ENCODE assay signal across 9 cellular contexts in the genomic region with DNA sequence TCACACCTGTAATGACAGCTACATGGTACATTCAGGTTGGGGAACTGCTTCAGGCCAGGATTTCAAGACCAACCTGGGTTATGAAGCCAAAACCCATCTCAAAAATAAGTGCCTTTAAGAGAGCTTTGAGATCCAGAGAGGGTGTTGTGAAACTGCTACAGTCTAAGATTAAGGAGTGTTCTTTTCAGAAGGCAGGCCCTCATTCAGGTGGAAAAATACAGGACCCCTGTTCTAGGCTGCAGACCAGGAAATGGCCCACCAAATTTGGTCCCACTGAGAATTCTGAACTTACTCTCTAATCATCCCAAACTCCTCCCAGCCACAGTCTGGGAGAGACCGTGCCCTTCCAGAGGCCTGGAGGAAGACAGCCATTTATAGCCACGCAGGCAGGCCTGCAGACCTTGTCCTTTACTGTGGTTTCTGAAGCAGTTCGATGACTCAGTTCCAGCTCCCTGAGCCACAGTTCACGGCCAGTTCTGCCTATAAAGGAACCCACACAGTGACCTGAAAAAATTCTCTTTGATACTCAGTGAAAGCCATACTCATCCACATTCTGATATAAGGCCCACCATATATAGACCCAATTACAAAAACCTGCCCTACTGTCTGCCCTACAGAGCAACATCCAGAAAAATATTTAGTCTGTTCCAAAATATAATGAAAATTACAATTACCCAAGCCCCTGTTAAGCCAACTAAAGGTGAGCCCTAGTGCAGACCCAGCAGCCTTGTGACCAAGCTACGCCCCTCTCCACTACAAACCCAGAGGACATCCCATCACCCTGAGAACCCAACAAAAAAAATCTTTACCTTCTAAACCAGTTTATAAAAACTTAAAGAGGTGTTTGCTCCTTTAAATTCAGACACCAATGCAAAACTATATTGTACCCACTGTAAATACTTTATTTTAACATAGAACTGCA. TPM values are rescaled to one million over a fixed set of nuclear protein-coding genes. Genes with fewer than 3 reads are reported as not detected.
DNase-seq lines count a peak whose midpoint lies in the region; ATAC-seq lines count a peak whose summit lies in the region.
"Had no signal": no experiment of that assay in that cellular context is flagged by ENCODE, and none has a peak within 500 bp of the region (broad histone marks: within the 10 kb centered on the region; RNA-seq: fewer than 3 reads in every experiment).

No MANE protein-coding gene starts in this region.

- intact Hi-C loops in left ventricle myocardium superior (cut with micrococcal nuclease) = no loop called here

- H3K9ac ChIP-seq in adipocyte (ENCODE audit: low read length) = no peak overlapping the region

- peaks cover 56% of the 10 kb centered on the region for H3K36me3 ChIP-seq in adipocyte (ENCODE audit: control insufficient read depth, insufficient read depth, low read length, severe bottlenecking)

- ATAC-seq in left ventricle myocardium superior = peak; percentile 94

- H3K4me3 ChIP-seq in adipocyte (ENCODE audit: low read length) = no peak overlapping the region

- H3K27me3 ChIP-seq in adipocyte (replicated peaks; ENCODE audit: control insufficient read depth, insufficient read depth, low read length) = no peaks in the 10 kb centered on the region
- H3K27me3 ChIP-seq: BLaER1 treated with 17β-estradiol and CSF1 and Interleukin-3, amounts not matched to agents 10 nM and 100 nM had no signal

- no peaks in the 10 kb centered on the region for H3K4me1 ChIP-seq in adipocyte (ENCODE audit: control insufficient read depth, insufficient read depth, low read length)

- H3K9me3 ChIP-seq in adipocyte (ENCODE audit: control insufficient read depth, low read length) = peaks cover 14% of the 10 kb centered on the region

- DNase-seq in A172 (ENCODE audit: low spot score) = peak; percentile 86
- DNase-seq in HK-2 (ENCODE audit: unreplicated experiment) = peak; percentile 70
- peak; percentile 34 for DNase-seq in adipocyte (ENCODE audit: low read depth)
- DNase-seq in left ventricle myocardium superior = peak; percentile 41
- no peak for DNase-seq in NCI-H1105 (lab: John Stamatoyannopoulos, UW)
- no peak for DNase-seq in NCI-H1092 (lab: John Stamatoyannopoulos, UW)
- no peak for DNase-seq in GM19238 (ENCODE audit: insufficient read length, low spot score)
- no peak for DNase-seq in NCI-H774 (lab: John Stamatoyannopoulos, UW)

RNA-seq across cellular contexts. Expression of a gene that starts 21.2 kb away (rescaled TPM):
- 30.1 and 33.8 TPM in 2 replicates for total RNA-seq in A172 (2014; rRNA removed; shearing (Covaris generic))
- total RNA-seq in left ventricle myocardium superior = 21.8 TPM

Comparison
In these comparisons a context has a peak if more than half of its experiments do, and no peak if none do; other contexts are left out.
1. DNase-seq: peak in A172 (single experiment), HK-2 (single experiment), adipocyte (single experiment) and left ventricle myocardium superior (single experiment); none in NCI-H1105 (single experiment), NCI-H1092 (single experiment), GM19238 (single experiment) and NCI-H774 (single experiment).